In genomic region chr12:108346022-108346633, GRCh38 we compare ENCODE assay signal across 2 cellular contexts.
TF ChIP-seq lines count a peak whose summit lies in the region.

No MANE protein-coding gene starts in this region.

TF ChIP-seq in GM23338, 12 proteins besides CTCF, POLR2A, EP300 and RAD21:
- no peak for TF ChIP-seq EZH2phosphoT487 (IDR thresholded peaks at IDR 0.05; ENCODE audit: unreplicated experiment)
- no peak for TF ChIP-seq ZNF114 (CRISPR knock-in tag; IDR thresholded peaks at IDR 0.05)
- TF ChIP-seq CREB1 (CRISPR knock-in tag; IDR thresholded peaks at IDR 0.05; ENCODE audit: low read depth): no peak
- TF ChIP-seq ZNF462 (CRISPR knock-in tag; IDR thresholded peaks at IDR 0.05): no peak
- TF ChIP-seq JUNB (IDR thresholded peaks at IDR 0.05; ENCODE audit: unreplicated experiment): no peak
- no peak for TF ChIP-seq POLR2AphosphoS5 (IDR thresholded peaks at IDR 0.05; ENCODE audit: low read depth)
- TF ChIP-seq NANOG (IDR thresholded peaks at IDR 0.05; ENCODE audit: borderline replicate concordance): no peak
- no peak for TF ChIP-seq REST (IDR thresholded peaks at IDR 0.05; ENCODE audit: unreplicated experiment)
- no peak for TF ChIP-seq ETS1 (IDR thresholded peaks at IDR 0.05)
- TF ChIP-seq STAT1 (IDR thresholded peaks at IDR 0.05; ENCODE audit: unreplicated experiment): no peak
- TF ChIP-seq ZNF331 (CRISPR knock-in tag; IDR thresholded peaks at IDR 0.05; ENCODE audit: low read depth): no peak
- no peak for TF ChIP-seq EZH2 (IDR thresholded peaks at IDR 0.05; ENCODE audit: low read depth, unreplicated experiment)

TF ChIP-seq in H1, 55 proteins besides CTCF, POLR2A, EP300 and RAD21:
- TF ChIP-seq TAF1 (IDR thresholded peaks at IDR 0.05; ENCODE audit: low read depth, low read length): no peak
- no peak for TF ChIP-seq CTBP2 (IDR thresholded peaks at IDR 0.05; ENCODE audit: borderline replicate concordance, insufficient read depth, insufficient read length, low read length)
- TF ChIP-seq KDM1A (IDR thresholded peaks at IDR 0.05; ENCODE audit: borderline replicate concordance, low read length): no peak
- TF ChIP-seq PHF8 (conservative IDR thresholded peaks at IDR 0.05; ENCODE audit: low read depth, low read length): no peak
- TF ChIP-seq NANOG (IDR thresholded peaks at IDR 0.05; ENCODE audit: insufficient read depth, low read depth, low read length, poor library complexity, severe bottlenecking): no peak
- no peak for TF ChIP-seq CBX8 (IDR thresholded peaks at IDR 0.05; ENCODE audit: borderline replicate concordance, low read depth, low read length)
- no peak for TF ChIP-seq SAP30 (IDR thresholded peaks at IDR 0.05; ENCODE audit: insufficient read depth, insufficient replicate concordance, low read length)
- no peak for TF ChIP-seq JUN (IDR thresholded peaks at IDR 0.05; ENCODE audit: low read depth, low read length)
